ENCODE assay signal across 9 cellular contexts in genomic region chr10:58065529-58065815, GRCh38.
"Had no signal": no experiment of that assay in that cellular context is flagged by ENCODE, and none has a peak within 500 bp of the region (broad histone marks: within the 10 kb centered on the region; RNA-seq: fewer than 3 reads in every experiment).

No MANE protein-coding gene starts in this region.

- DNase-seq: activated CD4-positive, alpha-beta T cell treated with anti-CD3 and anti-CD28 coated beads, Interleukin-2, amount 50 U/mL, for 4 hours; activated gamma-delta T cell; esophagus squamous epithelium; left ventricle myocardium superior; stimulated activated CD4-positive, alpha-beta T cell treated with anti-CD3 and anti-CD28 coated beads, Interleukin-4, amount 100 ng/mL, for 4 hours; T-helper 17 cell had no signal

- H3K9me3 ChIP-seq: esophagus squamous epithelium, ovary, thyroid gland had no signal

- H3K4me1 ChIP-seq: esophagus squamous epithelium had no signal

- H3K27me3 ChIP-seq: cardiac muscle cell, esophagus squamous epithelium, ovary, thyroid gland had no signal

- H3K27ac ChIP-seq: cardiac muscle cell, esophagus squamous epithelium, ovary, thyroid gland had no signal

- H3K36me3 ChIP-seq: cardiac muscle cell, esophagus squamous epithelium, ovary, thyroid gland had no signal

- H3K4me3 ChIP-seq: cardiac muscle cell, esophagus squamous epithelium, ovary, thyroid gland had no signal
